Comparison of ENCODE assay signal across 24 cellular contexts in the genomic region with DNA sequence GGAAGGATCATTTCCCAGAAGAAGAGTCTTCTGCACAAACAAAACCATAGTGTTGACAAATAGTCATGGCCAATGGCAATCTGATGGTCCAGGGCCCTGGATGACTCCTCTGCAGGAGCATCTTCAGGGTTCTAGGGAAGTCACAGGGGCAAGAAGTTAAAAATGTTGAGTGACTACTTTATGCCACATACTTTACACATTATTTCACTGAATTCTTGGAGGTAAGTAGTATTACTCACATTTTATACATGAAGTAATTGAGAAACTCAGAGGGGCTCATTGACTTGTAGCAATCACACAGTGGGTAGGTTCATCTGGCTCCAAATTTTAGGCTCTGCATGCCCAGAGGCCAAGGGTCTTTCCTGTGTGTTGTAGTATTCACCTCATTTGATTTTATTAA.
"Had no signal": no experiment of that assay in that cellular context is flagged by ENCODE, and none has a peak within 500 bp of the region (broad histone marks: within the 10 kb centered on the region; RNA-seq: fewer than 3 reads in every experiment).

No MANE protein-coding gene starts in this region.

- ATAC-seq: natural killer cell; right lobe of liver; stimulated activated memory B cell treated with anti-CD40 and anti-IgM and Interleukin-4, amounts not matched to agents 10 μg/mL and 1 μg/mL and 100 μg/mL, for 72 hours; stimulated activated naive CD8-positive, alpha-beta T cell treated with anti-CD3 and anti-CD28 coated beads, Interleukin-15, amount 100 ng/mL, for 72 hours; upper lobe of right lung had no signal

- H3K4me1 Mint-ChIP-seq: immature natural killer cell; naive B cell; natural killer cell; stimulated activated memory B cell treated with anti-CD40 and anti-IgM and Interleukin-4, amounts not matched to agents 10 μg/mL and 1 μg/mL and 100 μg/mL, for 72 hours; stimulated activated naive CD8-positive, alpha-beta T cell treated with anti-CD3 and anti-CD28 coated beads, Interleukin-15, amount 100 ng/mL, for 72 hours had no signal

- H3K4me2 ChIP-seq: smooth muscle cell had no signal

- H3K4me3 Mint-ChIP-seq: immature natural killer cell; mesothelial cell of epicardium; naive B cell; natural killer cell; stimulated activated memory B cell treated with anti-CD40 and anti-IgM and Interleukin-4, amounts not matched to agents 10 μg/mL and 1 μg/mL and 100 μg/mL, for 72 hours; stimulated activated naive CD8-positive, alpha-beta T cell treated with anti-CD3 and anti-CD28 coated beads, Interleukin-15, amount 100 ng/mL, for 72 hours had no signal

- H3K27me3 Mint-ChIP-seq: stimulated activated memory B cell treated with anti-CD40 and anti-IgM and Interleukin-4, amounts not matched to agents 10 μg/mL and 1 μg/mL and 100 μg/mL, for 72 hours; stimulated activated naive CD8-positive, alpha-beta T cell treated with anti-CD3 and anti-CD28 coated beads, Interleukin-15, amount 100 ng/mL, for 72 hours had no signal

- H3K9me3 Mint-ChIP-seq: immature natural killer cell; mesothelial cell of epicardium; natural killer cell; stimulated activated memory B cell treated with anti-CD40 and anti-IgM and Interleukin-4, amounts not matched to agents 10 μg/mL and 1 μg/mL and 100 μg/mL, for 72 hours; stimulated activated naive CD8-positive, alpha-beta T cell treated with anti-CD3 and anti-CD28 coated beads, Interleukin-15, amount 100 ng/mL, for 72 hours had no signal

- H3K4me3 ChIP-seq: left ventricle myocardium inferior, lung, ovary, right atrium auricular region, right lobe of liver, smooth muscle cell, testis, thyroid gland, transverse colon, upper lobe of right lung had no signal

- H3K36me3 Mint-ChIP-seq: immature natural killer cell; mesothelial cell of epicardium; naive B cell; natural killer cell; stimulated activated memory B cell treated with anti-CD40 and anti-IgM and Interleukin-4, amounts not matched to agents 10 μg/mL and 1 μg/mL and 100 μg/mL, for 72 hours had no signal

- H3K27ac ChIP-seq: left ventricle myocardium inferior, ovary, right atrium auricular region, right lobe of liver, testis, thyroid gland, transverse colon, upper lobe of right lung had no signal

- H3K9me3 ChIP-seq: ovary, right atrium auricular region, right lobe of liver, testis, thyroid gland, transverse colon, upper lobe of right lung had no signal

- H3K27me3 ChIP-seq: ovary, right atrium auricular region, right lobe of liver, testis, thyroid gland, transverse colon, upper lobe of right lung had no signal

- H3K4me1 ChIP-seq: left ventricle myocardium inferior, right atrium auricular region, right lobe of liver, testis, thyroid gland, transverse colon, upper lobe of right lung had no signal

- H3K36me3 ChIP-seq: left ventricle myocardium inferior, ovary, right atrium auricular region, right lobe of liver, thyroid gland, transverse colon, upper lobe of right lung had no signal

- H3K27ac Mint-ChIP-seq: immature natural killer cell; mesothelial cell of epicardium; naive B cell; natural killer cell; progenitor cell of endocrine pancreas; stimulated activated memory B cell treated with anti-CD40 and anti-IgM and Interleukin-4, amounts not matched to agents 10 μg/mL and 1 μg/mL and 100 μg/mL, for 72 hours; stimulated activated naive CD8-positive, alpha-beta T cell treated with anti-CD3 and anti-CD28 coated beads, Interleukin-15, amount 100 ng/mL, for 72 hours had no signal

- DNase-seq: hypothalamus; immature natural killer cell; kidney; left ventricle myocardium inferior; naive B cell; natural killer cell; ovary; right lobe of liver; stimulated activated CD4-positive, alpha-beta T cell treated with anti-CD3 and anti-CD28 coated beads, Interleukin-1b, Interleukin-23, amount 100 ng/mL, for 48 hours; stimulated activated CD4-positive, alpha-beta T cell treated with anti-CD3 and anti-CD28 coated beads, Interleukin-2, amount 100 ng/mL, for 48 hours; stimulated activated CD4-positive, alpha-beta T cell treated with anti-CD3 and anti-CD28 coated beads, Interleukin-4, amount 100 ng/mL, for 4 hours; stimulated activated CD8-positive, alpha-beta memory T cell treated with anti-CD3 and anti-CD28 coated beads, Interleukin-4, amount 100 ng/mL, for 48 hours; stimulated activated naive CD4-positive, alpha-beta T cell treated with Interleukin-2 at 50 U/mL for 16 hours; stimulated activated naive CD8-positive, alpha-beta T cell treated with anti-CD3 and anti-CD28 coated beads, Interleukin-15, amount 100 ng/mL, for 72 hours; testis; thyroid gland; transverse colon; upper lobe of right lung had no signal
